15 cellular contexts compared by ENCODE assay signal in the genomic region with DNA sequence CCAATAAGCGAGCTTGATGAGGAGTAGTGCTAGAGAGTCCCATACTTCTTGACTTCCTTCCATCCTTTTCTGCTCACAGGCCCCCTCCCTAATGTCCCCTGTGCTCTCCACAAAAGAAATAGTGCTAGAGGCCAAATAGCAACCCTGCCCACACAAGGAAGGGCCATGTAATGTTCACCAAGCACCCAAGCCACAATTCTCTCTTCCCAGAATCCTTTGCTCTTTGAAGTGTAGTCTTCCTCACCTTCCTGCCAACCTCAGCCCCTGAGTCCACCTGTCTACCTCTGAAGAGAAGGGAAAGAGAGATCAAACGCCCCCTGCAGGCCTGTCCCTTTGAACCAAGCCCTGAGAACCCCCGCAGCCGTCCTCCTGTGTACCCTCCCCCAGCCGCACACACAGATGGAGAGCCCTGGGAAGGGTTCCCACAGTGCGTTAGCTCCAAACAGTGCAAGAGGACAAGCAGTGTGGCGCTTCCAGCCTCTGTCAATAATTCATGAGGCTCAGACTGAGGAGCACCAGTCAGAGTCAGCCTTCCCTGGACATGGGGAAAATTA. TPM values are rescaled to one million over a fixed set of nuclear protein-coding genes. Genes with fewer than 3 reads are reported as not detected.
DNase-seq lines count a peak whose midpoint lies in the region; ATAC-seq and TF ChIP-seq lines count a peak whose summit lies in the region.
"Had no signal": no experiment of that assay in that cellular context is flagged by ENCODE, and none has a peak within 500 bp of the region (broad histone marks: within the 10 kb centered on the region; RNA-seq: fewer than 3 reads in every experiment).

No MANE protein-coding gene starts in this region.

- H3K9me3 ChIP-seq in H9 (ENCODE audit: control insufficient read depth, low read depth, low read length), result no peaks in the 10 kb centered on the region
- no peaks in the 10 kb centered on the region for H3K9me3 ChIP-seq in endocrine pancreas (ENCODE audit: control insufficient read depth, low read length)
- no peaks in the 10 kb centered on the region for H3K9me3 ChIP-seq in upper lobe of left lung

- H3K4me3 Mint-ChIP-seq in H9, result no peak overlapping the region
- H3K4me3 Mint-ChIP-seq in osteocyte (ENCODE audit: unreplicated experiment), result peak overlapping the region; percentile 9

- no peak overlapping the region for H3K14ac ChIP-seq in H9 (ENCODE audit: insufficient read depth, low read length)

- H2BK20ac ChIP-seq in H9 (ENCODE audit: low read depth, low read length, poor library complexity, severe bottlenecking), result no peak overlapping the region

- no peak for TF ChIP-seq POLR2A in upper lobe of left lung (IDR thresholded peaks at IDR 0.05)

- H3K56ac ChIP-seq in H9 (ENCODE audit: insufficient read length, low read depth, low read length), result no peak overlapping the region

- no peak overlapping the region for H2BK5ac ChIP-seq in H9 (ENCODE audit: insufficient read length, low read length)

- TF ChIP-seq CTCF in H9 (conservative IDR thresholded peaks at IDR 0.05) (peak; percentile 55), osteocyte (IDR thresholded peaks at IDR 0.05) (no peak), upper lobe of left lung (IDR thresholded peaks at IDR 0.05) (no peak)

- H3K23me2 ChIP-seq in H9 (ENCODE audit: insufficient read length, low read depth, low read length, poor library complexity, severe bottlenecking), result peaks cover 4% of the 10 kb centered on the region

- H2BK12ac ChIP-seq in H9 (ENCODE audit: insufficient read length, low read depth, low read length), result no peak overlapping the region

- H3K27ac ChIP-seq in H9 (ENCODE audit: insufficient read length, low read depth, low read length) (no peak overlapping the region), upper lobe of left lung (no peak overlapping the region)

- no peak overlapping the region for H2AK5ac ChIP-seq in H9 (ENCODE audit: insufficient read length, low read length)

- no peaks in the 10 kb centered on the region for H4K20me1 ChIP-seq in H9 (ENCODE audit: control insufficient read depth, insufficient read depth, insufficient read length)

- peak; percentile 27 for DNase-seq in NCI-H748 (lab: John Stamatoyannopoulos, UW; ENCODE audit: unreplicated experiment)
- DNase-seq in NCI-H748 treated with DMSO at 0.1 percent for 48 hours (lab: John Stamatoyannopoulos, UW), result no peak
- peak; percentile 72 for DNase-seq in H9
- no peak for DNase-seq in osteocyte (ENCODE audit: extremely low spot score, unreplicated experiment)
- DNase-seq in upper lobe of left lung, result no peak
- DNase-seq in NCI-H2107 (lab: John Stamatoyannopoulos, UW), result no peak
- DNase-seq: activated naive CD4-positive, alpha-beta T cell treated with Interleukin-2 at 50 U/mL for 16 hours; GF-D8; NCI-H2171 treated with DMSO at 0.1 percent for 48 hours; small intestine; stimulated activated CD8-positive, alpha-beta memory T cell treated with anti-CD3 and anti-CD28 coated beads, Interleukin-4, amount 100 ng/mL, for 48 hours had no signal

- H3K27ac Mint-ChIP-seq in H9, result no peak overlapping the region; a peak in 1 of 7 replicates
- no peak overlapping the region for H3K27ac Mint-ChIP-seq in osteocyte (ENCODE audit: unreplicated experiment)

- no peak overlapping the region for H2AFZ ChIP-seq in H9 (ENCODE audit: low read length)

- no peak overlapping the region for H4K8ac ChIP-seq in H9 (replicated peaks; ENCODE audit: insufficient read length, low read depth, low read length)

- ATAC-seq in HG03457 (IDR thresholded peaks at IDR 0.05; ENCODE audit: unreplicated experiment) (no peak), upper lobe of left lung (ENCODE audit: low FRiP score in 2 of 2) (no peak)
- ATAC-seq: activated CD4-positive, CD25-positive, alpha-beta regulatory T cell treated with anti-CD3 and anti-CD28 coated beads, Interleukin-2, amount 50 U/mL, for 24 hours; Right ventricle myocardium inferior had no signal

- no peak overlapping the region for H2BK120ac ChIP-seq in H9 (ENCODE audit: low read depth, low read length, poor library complexity, severe bottlenecking)

- no peak overlapping the region for H3K9ac ChIP-seq in H9 (ENCODE audit: extremely low read depth, insufficient read length, low read length)
- H3K9ac ChIP-seq in endocrine pancreas (ENCODE audit: control insufficient read depth, insufficient read depth, low read length), result peak overlapping the region; percentile 36

- H3K36me3 Mint-ChIP-seq in H9 (ENCODE audit: insufficient read depth in 1 of 3, low read depth in 3 of 3) (peaks cover 0 to 3% (median 2%) of the 10 kb centered on the region in 3 experiments; a peak in 4 of 7 replicates), osteocyte (ENCODE audit: unreplicated experiment) (peaks cover 12% of the 10 kb centered on the region)

- no peaks in the 10 kb centered on the region for H3K79me2 ChIP-seq in H9 (ENCODE audit: insufficient read depth, low read length)

- TF ChIP-seq EP300 in upper lobe of left lung (IDR thresholded peaks at IDR 0.05), result no peak

- H3K23ac ChIP-seq in H9 (ENCODE audit: insufficient read length, low read depth, low read length), result no peak overlapping the region

- H3K4me2 ChIP-seq in H9 (ENCODE audit: insufficient read depth, insufficient read length, low read length), result no peak overlapping the region

- H3K4me1 Mint-ChIP-seq in H9 (peaks cover 23 to 25% of the 10 kb centered on the region in 2 experiments), osteocyte (ENCODE audit: unreplicated experiment) (peaks cover 21% of the 10 kb centered on the region)

- no peak overlapping the region for H4K5ac ChIP-seq in H9 (ENCODE audit: insufficient read length, low read depth, low read length)

- H4K91ac ChIP-seq in H9 (ENCODE audit: insufficient read length, low read depth, low read length), result no peak overlapping the region

- no peak overlapping the region for H3K4ac ChIP-seq in H9 (ENCODE audit: low read depth, low read length)

- H3K9me3 Mint-ChIP-seq in H9 (peaks cover 15 to 19% of the 10 kb centered on the region in 2 experiments), osteocyte (ENCODE audit: unreplicated experiment) (peaks cover 18% of the 10 kb centered on the region)

- H3K4me3 ChIP-seq in endocrine pancreas (ENCODE audit: control insufficient read depth, insufficient read depth, low read length) (no peak overlapping the region), upper lobe of left lung (no peak overlapping the region)

- no peak overlapping the region for H3T11ph ChIP-seq in H9 (ENCODE audit: low read length)

- H3K4me1 ChIP-seq in H9 (ENCODE audit: insufficient read depth, low read length) (no peaks in the 10 kb centered on the region), endocrine pancreas (ENCODE audit: control insufficient read depth, insufficient read depth, low read length) (no peaks in the 10 kb centered on the region), upper lobe of left lung (peaks cover 12 to 26% (median 19%) of the 10 kb centered on the region in 4 donors)

- no peak overlapping the region for H3K18ac ChIP-seq in H9 (ENCODE audit: insufficient read length, low read depth, low read length)

- H3K36me3 ChIP-seq in endocrine pancreas (ENCODE audit: control insufficient read depth, insufficient read depth, low read length) (no peaks in the 10 kb centered on the region), upper lobe of left lung (peaks cover 0 to 5% (median 0%) of the 10 kb centered on the region in 4 donors)

- H3K27me3 Mint-ChIP-seq in H9 (ENCODE audit: low read depth) (no peaks in the 10 kb centered on the region; the same call in none of the 2 replicates), osteocyte (ENCODE audit: unreplicated experiment) (no peaks in the 10 kb centered on the region)

- no peak overlapping the region for H2BK15ac ChIP-seq in H9 (ENCODE audit: low read depth, low read length)

- H3K27me3 ChIP-seq in H9 (ENCODE audit: insufficient read depth, low read length) (no peaks in the 10 kb centered on the region), endocrine pancreas (ENCODE audit: control insufficient read depth, insufficient read depth, low read length) (no peaks in the 10 kb centered on the region), upper lobe of left lung (no peaks in the 10 kb centered on the region)

- H3K79me1 ChIP-seq in H9 (ENCODE audit: insufficient read depth, low read depth, low read length, poor library complexity, severe bottlenecking), result no peaks in the 10 kb centered on the region

- WGBS in H9 (ENCODE audit: extremely low coverage, insufficient read length, low lambda C conversion rate), result no CpG with 5 or more reads among the region's 7 CpGs
- WGBS in upper lobe of left lung, 2 donors, result 64 to 78% methylated on average over 3 to 7 of the region's 7 CpGs

RNA-seq across cellular contexts. Expression of a gene that starts 1.9 kb away (rescaled TPM):
- total RNA-seq in H9 (2021), result 11.2 and 12.7 TPM in 2 replicates
- total RNA-seq in osteocyte, result 19.1 and 19.6 TPM in 2 replicates
- total RNA-seq in upper lobe of left lung, result 10 to 100 TPM; 30.3 to 57.9 (median 33.8) TPM

RNA-seq across cellular contexts. Expression of a gene that starts 37.1 kb away (rescaled TPM):
- total RNA-seq in H9 (2021), result 9.7 and 10.2 TPM in 2 replicates
- total RNA-seq in osteocyte, result 15.9 and 17.1 TPM in 2 replicates
- total RNA-seq in upper lobe of left lung, result 10 to 100 TPM; 13.2 to 27.4 (median 18.2) TPM

Comparison
In these comparisons a context has a peak if more than half of its experiments do, and no peak if none do; other contexts are left out.
1. DNase-seq: peak in NCI-H748 (single experiment) and H9 (single experiment); none in NCI-H748 treated with DMSO at 0.1 percent for 48 hours (single experiment), osteocyte (single experiment), upper lobe of left lung (0 of 2) and NCI-H2107 (single experiment).